ENCODE assay signal across 8 cellular contexts in genomic region chr7:102236592-102237287, GRCh38. TPM values are rescaled to one million over a fixed set of nuclear protein-coding genes. Genes with fewer than 3 reads are reported as not detected.
A peak's percentile ranks its signal among the peaks of the same experiment; 100 is the strongest.
DNase-seq lines count a peak whose midpoint lies in the region; ATAC-seq and TF ChIP-seq lines count a peak whose summit lies in the region.

No MANE protein-coding gene starts in this region.

- no peaks in the 10 kb centered on the region for H3K79me2 ChIP-seq in mesendoderm (ENCODE audit: control insufficient read depth, insufficient read depth, low read length)

- no peak overlapping the region for H4K5ac ChIP-seq in mesendoderm (ENCODE audit: low read length)

- H3K4ac ChIP-seq in mesendoderm (ENCODE audit: low read depth, low read length): no peak overlapping the region

- no peaks in the 10 kb centered on the region for H3K4me1 Mint-ChIP-seq in activated CD4-positive, alpha-beta T cell treated with anti-CD3 and anti-CD28 coated beads, Interleukin-2, amount 10 ng/mL, durations not matched to agents 24 days and 14 days
- no peaks in the 10 kb centered on the region for H3K4me1 Mint-ChIP-seq in stimulated activated memory B cell treated with anti-CD40 and anti-IgM and Interleukin-4, amounts not matched to agents 10 μg/mL and 1 μg/mL and 100 μg/mL, for 72 hours

- H3K4me1 ChIP-seq in effector memory CD4-positive, alpha-beta T cell (ENCODE audit: control insufficient read depth, insufficient read depth, low read length, poor library complexity, severe bottlenecking): no peaks in the 10 kb centered on the region
- H3K4me1 ChIP-seq in mesendoderm (ENCODE audit: control insufficient read depth, low read depth, low read length): no peaks in the 10 kb centered on the region

- no peaks in the 10 kb centered on the region for H3K79me1 ChIP-seq in mesendoderm (ENCODE audit: low read length)

- no peak overlapping the region for H3K27ac ChIP-seq in effector memory CD4-positive, alpha-beta T cell (ENCODE audit: insufficient read depth, low read length, poor library complexity, severe bottlenecking)
- no peak overlapping the region for H3K27ac ChIP-seq in mesendoderm (ENCODE audit: low read depth, low read length)

- H3K4me3 ChIP-seq in AG09309 (ENCODE audit: control insufficient read depth, low read depth, low read length) (no peak overlapping the region), mesendoderm (ENCODE audit: low read length) (no peak overlapping the region)
- H3K4me3 ChIP-seq in effector memory CD4-positive, alpha-beta T cell (ENCODE audit: insufficient read depth, low read depth, low read length, poor library complexity, severe bottlenecking): no peak overlapping the region

- no peaks in the 10 kb centered on the region for H3K36me3 Mint-ChIP-seq in activated CD4-positive, alpha-beta T cell treated with anti-CD3 and anti-CD28 coated beads, Interleukin-2, amount 10 ng/mL, durations not matched to agents 24 days and 14 days (ENCODE audit: low read depth)
- peaks cover 45% of the 10 kb centered on the region for H3K36me3 Mint-ChIP-seq in stimulated activated memory B cell treated with anti-CD40 and anti-IgM and Interleukin-4, amounts not matched to agents 10 μg/mL and 1 μg/mL and 100 μg/mL, for 72 hours

- peak; percentile 87 for TF ChIP-seq CTCF in AG09309 (IDR thresholded peaks at IDR 0.05; ENCODE audit: control insufficient read depth, insufficient read depth, low read depth, low read length, missing control alignments)

- H3K4me2 ChIP-seq in mesendoderm (ENCODE audit: low read length): no peak overlapping the region

- no peaks in the 10 kb centered on the region for H3K27me3 Mint-ChIP-seq in activated CD4-positive, alpha-beta T cell treated with anti-CD3 and anti-CD28 coated beads, Interleukin-2, amount 10 ng/mL, durations not matched to agents 24 days and 14 days
- no peaks in the 10 kb centered on the region for H3K27me3 Mint-ChIP-seq in stimulated activated memory B cell treated with anti-CD40 and anti-IgM and Interleukin-4, amounts not matched to agents 10 μg/mL and 1 μg/mL and 100 μg/mL, for 72 hours

- H2BK120ac ChIP-seq in mesendoderm (ENCODE audit: low read depth, low read length): no peak overlapping the region

- intact Hi-C loops in activated CD4-positive, alpha-beta T cell treated with anti-CD3 and anti-CD28 coated beads, Interleukin-2, amount 10 ng/mL, durations not matched to agents 24 days and 14 days (cut with micrococcal nuclease): loop anchor here (1.0 kb wide), 1 partner anchor 548 kb away; no protein-coding TSS in a partner anchor

- no peak overlapping the region for H3K9ac ChIP-seq in mesendoderm (ENCODE audit: low read length)

- no peak overlapping the region for H4K8ac ChIP-seq in mesendoderm (ENCODE audit: low read depth, low read length)

- WGBS in mesendoderm (ENCODE audit: extremely low coverage, insufficient coverage, low lambda C conversion rate): no CpG with 5 or more reads among the region's 14 CpGs

- no peaks in the 10 kb centered on the region for H3K9me3 Mint-ChIP-seq in activated CD4-positive, alpha-beta T cell treated with anti-CD3 and anti-CD28 coated beads, Interleukin-2, amount 10 ng/mL, durations not matched to agents 24 days and 14 days
- no peaks in the 10 kb centered on the region for H3K9me3 Mint-ChIP-seq in stimulated activated memory B cell treated with anti-CD40 and anti-IgM and Interleukin-4, amounts not matched to agents 10 μg/mL and 1 μg/mL and 100 μg/mL, for 72 hours

- no peak overlapping the region for H3K4me3 Mint-ChIP-seq in activated CD4-positive, alpha-beta T cell treated with anti-CD3 and anti-CD28 coated beads, Interleukin-2, amount 10 ng/mL, durations not matched to agents 24 days and 14 days
- no peak overlapping the region for H3K4me3 Mint-ChIP-seq in stimulated activated memory B cell treated with anti-CD40 and anti-IgM and Interleukin-4, amounts not matched to agents 10 μg/mL and 1 μg/mL and 100 μg/mL, for 72 hours

- peak overlapping the region; percentile 56 for H3K56ac ChIP-seq in mesendoderm (ENCODE audit: low read length)

- peak; percentile 66 for ATAC-seq in stimulated activated memory B cell treated with anti-CD40 and anti-IgM and Interleukin-4, amounts not matched to agents 10 μg/mL and 1 μg/mL and 100 μg/mL, for 72 hours
- ATAC-seq in GM19452 (IDR thresholded peaks at IDR 0.05; ENCODE audit: unreplicated experiment): no peak

- H2AK5ac ChIP-seq in mesendoderm (ENCODE audit: low read length): no peak overlapping the region

- H3K27ac Mint-ChIP-seq in activated CD4-positive, alpha-beta T cell treated with anti-CD3 and anti-CD28 coated beads, Interleukin-2, amount 10 ng/mL, durations not matched to agents 24 days and 14 days: no peak overlapping the region
- H3K27ac Mint-ChIP-seq in stimulated activated memory B cell treated with anti-CD40 and anti-IgM and Interleukin-4, amounts not matched to agents 10 μg/mL and 1 μg/mL and 100 μg/mL, for 72 hours: no peak overlapping the region

- H2BK5ac ChIP-seq in mesendoderm (ENCODE audit: low read length): no peak overlapping the region

- H3K36me3 ChIP-seq in effector memory CD4-positive, alpha-beta T cell (ENCODE audit: control insufficient read depth, insufficient read depth, low read length): peaks cover 18% of the 10 kb centered on the region
- peaks cover 7% of the 10 kb centered on the region for H3K36me3 ChIP-seq in mesendoderm (ENCODE audit: control insufficient read depth, insufficient read depth, low read length)

- DNase-seq in AG09309 (ENCODE audit: low read depth) (no peak), GM19240 (ENCODE audit: insufficient read length, low spot score) (peak; percentile 79), NCI-H2227 treated with DMSO at 0.1 percent for 48 hours (lab: John Stamatoyannopoulos, UW) (peak; percentile 59), mesendoderm (peak; percentile 61)
- peak; percentile 85 for DNase-seq in activated CD4-positive, alpha-beta T cell treated with anti-CD3 and anti-CD28 coated beads, Interleukin-2, amount 10 ng/mL, durations not matched to agents 24 days and 14 days
- DNase-seq in effector memory CD4-positive, alpha-beta T cell: peak in 2 of 3 donors; percentile 4 to 8

- no peaks in the 10 kb centered on the region for H3K27me3 ChIP-seq in effector memory CD4-positive, alpha-beta T cell (replicated peaks; ENCODE audit: control insufficient read depth, insufficient read depth, low read length, poor library complexity, severe bottlenecking)
- no peaks in the 10 kb centered on the region for H3K27me3 ChIP-seq in mesendoderm (ENCODE audit: insufficient read depth, low read length, poor library complexity)

- no peaks in the 10 kb centered on the region for H3K9me3 ChIP-seq in effector memory CD4-positive, alpha-beta T cell (ENCODE audit: control insufficient read depth, low read length)

- H2BK15ac ChIP-seq in mesendoderm (replicated peaks; ENCODE audit: low read depth): no peak overlapping the region

- no peak overlapping the region for H3K18ac ChIP-seq in mesendoderm (ENCODE audit: low read length)

- H3K23ac ChIP-seq in mesendoderm (ENCODE audit: low read length): no peak overlapping the region

RNA-seq across cellular contexts. Expression of gene SH2B2, which starts 49.9 kb away (rescaled TPM):
- 2.9 and 3.1 TPM in 2 replicates for total RNA-seq in activated CD4-positive, alpha-beta T cell treated with anti-CD3 and anti-CD28 coated beads, Interleukin-2, amount 10 ng/mL, durations not matched to agents 24 days and 14 days
- polyA plus RNA-seq in mesendoderm (2013, experiment 1 of 2): 3.1 TPM
- 3.2 TPM for polyA plus RNA-seq in mesendoderm (2013, experiment 2 of 2)
